ENCODE assay signal across 7 cellular contexts in the genomic region with DNA sequence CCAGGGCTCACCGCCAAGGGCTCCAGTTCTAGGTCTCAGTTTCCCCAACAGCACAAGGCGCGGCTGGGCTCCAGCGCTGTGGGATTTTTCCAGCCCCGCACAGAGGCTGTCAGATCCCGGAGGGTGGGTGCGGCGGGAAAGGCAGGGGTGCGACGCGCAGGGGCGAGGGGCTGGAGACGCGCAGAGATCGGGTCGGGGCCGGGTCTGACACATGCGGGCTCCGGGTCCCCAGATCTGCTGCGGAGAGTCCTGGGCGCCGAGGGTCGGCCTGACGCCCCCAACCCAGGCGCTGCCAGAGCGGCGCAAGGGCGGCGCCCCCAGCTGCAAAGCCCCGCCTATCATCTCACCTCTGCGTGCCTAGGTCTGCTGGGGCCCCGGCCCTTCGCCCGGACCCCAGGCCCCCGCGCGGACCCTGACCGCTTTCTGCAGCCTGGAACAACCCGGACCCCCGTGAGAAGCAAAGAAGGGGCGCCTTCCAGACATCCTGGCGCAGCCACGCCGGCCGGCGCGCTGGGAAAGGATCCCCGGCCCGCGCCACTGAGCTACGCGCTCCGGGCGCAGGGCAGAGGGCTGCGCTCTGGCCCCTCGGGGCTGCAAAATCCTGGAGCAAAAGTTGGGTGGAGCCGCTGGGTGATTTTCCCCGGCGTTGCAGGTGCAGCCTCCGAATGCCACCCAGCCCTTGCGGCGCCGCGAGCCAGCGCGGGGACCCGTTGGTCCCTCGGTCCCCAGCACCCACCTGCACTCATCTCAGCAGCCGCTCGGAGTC. TPM values are rescaled to one million over a fixed set of nuclear protein-coding genes. Genes with fewer than 3 reads are reported as not detected.
DNase-seq lines count a peak whose midpoint lies in the region; ATAC-seq and TF ChIP-seq lines count a peak whose summit lies in the region.

No MANE protein-coding gene starts in this region.

- no peaks in the 10 kb centered on the region for H4K20me1 ChIP-seq in HCT116 (ENCODE audit: insufficient read depth)
- no peaks in the 10 kb centered on the region for H4K20me1 ChIP-seq in hepatocyte (ENCODE audit: insufficient read depth, poor library complexity, severe bottlenecking)

- H3K9me3 Mint-ChIP-seq in activated CD4-positive, alpha-beta memory T cell treated with anti-CD3 and anti-CD28 coated beads for 36 hours, result no peaks in the 10 kb centered on the region

- no TSS peak for BruUV-seq in HCT116 (replicated peaks; lab: Mats Ljungman, UMichigan)

- no peak for DNase-seq in HCT116 (ENCODE audit: low read depth, low spot score)
- DNase-seq in activated CD4-positive, alpha-beta memory T cell treated with anti-CD3 and anti-CD28 coated beads for 36 hours, result no peak
- no peak for DNase-seq in hepatocyte (ENCODE audit: low spot score)
- peak; percentile 90 for DNase-seq in spleen
- no peak for DNase-seq in GM19238 (ENCODE audit: insufficient read length, low spot score)
- DNase-seq in inferior parietal cortex (ENCODE audit: extremely low spot score), result no peak

- H3K79me2 ChIP-seq in HCT116 (ENCODE audit: insufficient read depth, low read length) (no peaks in the 10 kb centered on the region), hepatocyte (no peaks in the 10 kb centered on the region)

- no peaks in the 10 kb centered on the region for H3K9me3 ChIP-seq in HCT116 (ENCODE audit: control insufficient read depth in 1 of 2, insufficient read depth in 1 of 2, low read depth in 1 of 2, low read length in 2 of 2)
- H3K9me3 ChIP-seq in hepatocyte (ENCODE audit: low read depth), result no peaks in the 10 kb centered on the region
- no peaks in the 10 kb centered on the region for H3K9me3 ChIP-seq in spleen

- peaks cover 5% of the 10 kb centered on the region for H3K27me3 Mint-ChIP-seq in activated CD4-positive, alpha-beta memory T cell treated with anti-CD3 and anti-CD28 coated beads for 36 hours

- H3K4me3 ChIP-seq in HCT116 (replicated peaks in 1 of 2; ENCODE audit: low read depth in 1 of 2, low read length in 2 of 2) (peak overlapping the region; percentile 49 to 74), hepatocyte (peak overlapping the region; percentile 24), spleen (peak overlapping the region; percentile 78 to 99 (median 94))

- TF ChIP-seq RAD21 in HCT116 (IDR thresholded peaks at IDR 0.05; ENCODE audit: low read depth), result no peak

- H3K4me2 ChIP-seq in HCT116 (ENCODE audit: low read length) (peak overlapping the region; percentile 98), hepatocyte (peak overlapping the region; percentile 93)

- TF ChIP-seq POLR2A in HCT116 (IDR thresholded peaks at IDR 0.05; ENCODE audit: borderline replicate concordance, extremely low read depth, insufficient read depth, insufficient read length) (no peak), spleen (IDR thresholded peaks at IDR 0.05) (peak in 1 of 3 donors; percentile 15)

- RAD21 ChIA-PET in HCT116 (lab: Charles Lee; ENCODE audit: low non-redundant PET in 1 of 2, low total read pairs in 2 of 2, uncharacterized antibody in 2 of 2, unreplicated experiment in 2 of 2), result no interaction called here

- TF ChIP-seq CTCF in HCT116 (IDR thresholded peaks at IDR 0.05 in 2 of 3, conservative IDR thresholded peaks at IDR 0.05 in 1 of 3; ENCODE audit: borderline replicate concordance in 1 of 3, insufficient read depth in 1 of 3, low read depth in 2 of 3, low read length in 2 of 3) (no peak), hepatocyte (IDR thresholded peaks at IDR 0.05; ENCODE audit: poor library complexity) (no peak), spleen (IDR thresholded peaks at IDR 0.05 in 8 of 11, conservative IDR thresholded peaks at IDR 0.05 in 3 of 11) (peak in 1 of 11 experiments; percentile 32)

- peak overlapping the region; percentile 56 for H3K9ac ChIP-seq in HCT116 (ENCODE audit: low read length)

- H3K27me3 ChIP-seq in HCT116 (ENCODE audit: insufficient read depth, low read length) (no peaks in the 10 kb centered on the region), hepatocyte (peaks cover 16% of the 10 kb centered on the region), spleen (replicated peaks in 1 of 7) (peaks cover 0 to 22% (median 12%) of the 10 kb centered on the region in 7 donors)

- H3K9me2 ChIP-seq in HCT116 (ENCODE audit: insufficient read depth) (no peaks in the 10 kb centered on the region), hepatocyte (replicated peaks; ENCODE audit: insufficient read depth) (no peaks in the 10 kb centered on the region)

- H3K27ac ChIP-seq in HCT116 (ENCODE audit: low read depth, low read length), result peak overlapping the region; percentile 42; the same call in 1 of the 2 replicates
- H3K27ac ChIP-seq in hepatocyte, result no peak overlapping the region
- H3K27ac ChIP-seq in spleen, result peak overlapping the region; percentile 27 to 85 (median 74)

- peaks cover 16% of the 10 kb centered on the region for H3K4me1 Mint-ChIP-seq in activated CD4-positive, alpha-beta memory T cell treated with anti-CD3 and anti-CD28 coated beads for 36 hours (ENCODE audit: low read depth)

- H3K4me1 ChIP-seq in HCT116 (ENCODE audit: control insufficient read depth in 1 of 2, insufficient read depth in 2 of 2, low read length in 2 of 2) (peaks cover 9 to 26% of the 10 kb centered on the region in 2 experiments; a peak in 3 of 4 replicates), hepatocyte (ENCODE audit: insufficient read depth) (no peaks in the 10 kb centered on the region), spleen (peaks cover 6 to 76% (median 39%) of the 10 kb centered on the region in 6 donors)

- H3K27ac Mint-ChIP-seq in activated CD4-positive, alpha-beta memory T cell treated with anti-CD3 and anti-CD28 coated beads for 36 hours, result no peak overlapping the region

- H3K4me3 Mint-ChIP-seq in activated CD4-positive, alpha-beta memory T cell treated with anti-CD3 and anti-CD28 coated beads for 36 hours, result peak overlapping the region; percentile 56

- POLR2A ChIA-PET in HCT116 (lab: Charles Lee), result interaction anchor here (1.6 kb wide), 1 partner anchor 18 kb away, joined by 5 read pairs; no protein-coding TSS in a partner anchor
- POLR2A ChIA-PET in activated CD4-positive, alpha-beta memory T cell treated with anti-CD3 and anti-CD28 coated beads for 36 hours (lab: Charles Lee), result interaction anchor here (1.2 kb wide), 1 partner anchor 41 kb away, joined by 3 read pairs; a partner anchor contains a TSS

- intact Hi-C loops in HCT116 (cut with micrococcal nuclease) (loop anchor here (2.0 kb wide), 2 partner anchors 29 to 313 kb away; no protein-coding TSS in a partner anchor), spleen (cut with DNase I; ENCODE audit: low total_unique reads) (loop anchor here (2.0 kb wide), 1 partner anchor 33 kb away; no protein-coding TSS in a partner anchor)
- intact Hi-C loops in activated CD4-positive, alpha-beta memory T cell treated with anti-CD3 and anti-CD28 coated beads for 36 hours (cut with micrococcal nuclease), result loop anchor here (1.0 to 5.0 kb wide), 3 partner anchors 39 to 282 kb away; a partner anchor contains a TSS

- CTCF ChIA-PET in HCT116 (lab: Charles Lee), result interaction anchor here (0.9 to 1.7 kb wide), 2 partner anchors 10 to 19 kb away, joined by 3 to 5 read pairs; no protein-coding TSS in a partner anchor
- CTCF ChIA-PET in activated CD4-positive, alpha-beta memory T cell treated with anti-CD3 and anti-CD28 coated beads for 36 hours (lab: Charles Lee), result interaction anchor here (1.0 to 2.4 kb wide), 3 partner anchors 13 to 84 kb away, joined by 4 to 11 read pairs (median 5); no protein-coding TSS in a partner anchor

- ATAC-seq in HCT116 (peak; percentile 3), GM18858 (IDR thresholded peaks at IDR 0.05; ENCODE audit: unreplicated experiment) (no peak)

- H2AFZ ChIP-seq in HCT116 (ENCODE audit: low read depth, low read length, poor library complexity, severe bottlenecking) (peak overlapping the region; percentile 16), hepatocyte (peak overlapping the region; percentile 27)

- H3K36me3 ChIP-seq in HCT116 (ENCODE audit: control insufficient read depth in 1 of 2, insufficient read depth in 2 of 2, low read length in 2 of 2) (no peaks in the 10 kb centered on the region), hepatocyte (replicated peaks; ENCODE audit: insufficient read depth, low read depth) (no peaks in the 10 kb centered on the region), spleen (no peaks in the 10 kb centered on the region)

- no peaks in the 10 kb centered on the region for H3K36me3 Mint-ChIP-seq in activated CD4-positive, alpha-beta memory T cell treated with anti-CD3 and anti-CD28 coated beads for 36 hours

- WGBS in hepatocyte (ENCODE audit: low lambda C conversion rate, missing lambda C conversion rate), result 6% methylated on average over 34 of the region's 70 CpGs
- WGBS in spleen, 5 donors, result 0 to 15% (median 4%) methylated on average over 14 to 70 of the region's 70 CpGs

TF ChIP-seq in HCT116, 20 proteins besides CTCF, POLR2A, EP300 and RAD21 (continues in another document):
- TF ChIP-seq, protein P1, sequence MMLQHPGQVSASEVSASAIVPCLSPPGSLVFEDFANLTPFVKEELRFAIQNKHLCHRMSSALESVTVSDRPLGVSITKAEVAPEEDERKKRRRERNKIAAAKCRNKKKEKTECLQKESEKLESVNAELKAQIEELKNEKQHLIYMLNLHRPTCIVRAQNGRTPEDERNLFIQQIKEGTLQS (IDR thresholded peaks at IDR 0.05), result no peak
- TF ChIP-seq EZH2 (IDR thresholded peaks at IDR 0.05), result no peak
- no peak for TF ChIP-seq ZNF274 (IDR thresholded peaks at IDR 0.05; ENCODE audit: low read depth, low read length)

RNA-seq across cellular contexts. Expression of a gene that starts 0.5 kb away (rescaled TPM):
- total RNA-seq in HCT116 (2021; ENCODE audit: unreplicated experiment) (6.1 TPM), hepatocyte (0.68 and 1.7 TPM in 2 replicates), spleen (100 to 1,000 TPM in 4 of 7 donors, 10 to 100 TPM in 3; 41.8 to 127 (median 100) TPM)
- 5.1 TPM in 2 replicates for polyA plus RNA-seq in HCT116 (2012)
- under 1 TPM; 0.55 to 0.63 TPM for total RNA-seq in activated CD4-positive, alpha-beta memory T cell treated with anti-CD3 and anti-CD28 coated beads for 36 hours
- polyA plus RNA-seq in hepatocyte (2.0 and 3.3 TPM in 2 replicates), spleen (10 to 100 TPM; 11.8 to 49.8 (median 26.6) TPM)

RNA-seq across cellular contexts. Expression of a gene that starts 41.0 kb away (rescaled TPM):
- total RNA-seq in HCT116 (2021; ENCODE audit: unreplicated experiment) (12.5 TPM), hepatocyte (16.5 and 35.4 TPM in 2 replicates), spleen (100 to 1,000 TPM in 1 of 7 donors, 10 to 100 TPM in 6; 58.0 to 157 (median 69.4) TPM)
- polyA plus RNA-seq in HCT116 (2012), result 8.8 and 10.0 TPM in 2 replicates
- total RNA-seq in activated CD4-positive, alpha-beta memory T cell treated with anti-CD3 and anti-CD28 coated beads for 36 hours, result 10 to 100 TPM; 28.5 to 28.8 TPM
- polyA plus RNA-seq in hepatocyte (30.3 and 41.2 TPM in 2 replicates), spleen (10 to 100 TPM; 23.3 to 43.7 (median 23.5) TPM)

Comparison
In these comparisons a context has a peak if more than half of its experiments do, and no peak if none do; other contexts are left out.
1. H3K4me3 ChIP-seq: peak in every context shown above with its lines; median percentile 94 in spleen; 62 in HCT116; 24 in hepatocyte.